Comparison of ENCODE assay signal across 8 cellular contexts in the genomic region with DNA sequence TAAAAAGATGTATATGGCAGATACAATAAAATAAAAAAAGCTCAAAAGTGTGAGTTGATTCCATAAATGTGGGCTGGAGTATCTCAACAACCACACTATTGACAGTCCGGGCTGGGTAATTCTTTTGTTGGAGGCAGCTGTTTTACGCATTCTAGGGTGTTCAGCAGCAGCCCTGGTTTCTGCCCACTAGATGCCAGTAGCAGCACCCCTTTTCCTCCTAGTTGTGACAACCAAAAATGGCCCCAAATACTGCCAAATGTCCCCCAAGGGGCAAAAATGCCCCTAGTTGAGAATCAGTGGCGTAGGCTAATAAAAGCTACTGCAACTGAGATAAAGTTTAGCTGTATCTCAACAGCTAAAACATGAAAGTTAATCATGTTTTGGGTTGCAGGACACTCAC. TPM values are rescaled to one million over a fixed set of nuclear protein-coding genes. Genes with fewer than 3 reads are reported as not detected.
DNase-seq lines count a peak whose midpoint lies in the region; ATAC-seq and TF ChIP-seq lines count a peak whose summit lies in the region.

No MANE protein-coding gene starts in this region.

- DNase-seq in A673 (ENCODE audit: low spot score) (peak; percentile 49), cardiac muscle cell (ENCODE audit: low read depth in 1 of 2, low spot score in 1 of 2) (peak; percentile 19 to 33), HEK293T (ENCODE audit: extremely low spot score) (no peak), omental fat pad (ENCODE audit: low spot score) (no peak), retina (no peak)
- peak; percentile 28 for DNase-seq in activated CD4-positive, alpha-beta T cell treated with anti-CD3 and anti-CD28 coated beads for 48 hours
- peak; percentile 6 for DNase-seq in stimulated activated CD8-positive, alpha-beta memory T cell treated with anti-CD3 and anti-CD28 coated beads, Interleukin-15, amount 100 ng/mL, for 1 hour (ENCODE audit: low read depth)

- no peaks in the 10 kb centered on the region for H3K4me1 ChIP-seq in A673 (ENCODE audit: insufficient read depth, low read length, poor library complexity, severe bottlenecking)
- no peaks in the 10 kb centered on the region for H3K4me1 ChIP-seq in cardiac muscle cell (ENCODE audit: low read depth)

- H3K27ac ChIP-seq in A673 (ENCODE audit: low read depth, low read length, poor library complexity, severe bottlenecking) (no peak overlapping the region), cardiac muscle cell (no peak overlapping the region)

- H3K27me3 ChIP-seq in A673 (replicated peaks; ENCODE audit: insufficient read depth, low read depth, low read length, poor library complexity) (no peaks in the 10 kb centered on the region), cardiac muscle cell (no peaks in the 10 kb centered on the region)

- POLR2A ChIA-PET in A673 (lab: Charles Lee; ENCODE audit: low non-redundant PET) (no interaction called here), HEK293T (lab: Yijun Ruan, JAX) (no interaction called here)

- ATAC-seq in omental fat pad (ENCODE audit: low FRiP score), result no peak

- CTCF ChIA-PET in A673 (lab: Charles Lee), result interaction anchor here (0.6 kb wide), 1 partner anchor 1484 kb away, joined by 3 read pairs; no protein-coding TSS in a partner anchor
- CTCF ChIA-PET in HEK293T (lab: Yijun Ruan, JAX), result interaction anchor here (0.7 kb wide), 1 partner anchor 12 kb away, joined by 3 read pairs; no protein-coding TSS in a partner anchor

- H3K9me3 ChIP-seq in A673 (ENCODE audit: low read depth, low read length, poor library complexity, severe bottlenecking) (peaks cover 10% of the 10 kb centered on the region), cardiac muscle cell (ENCODE audit: low read depth) (no peaks in the 10 kb centered on the region)

- H3K36me3 ChIP-seq in A673 (ENCODE audit: insufficient read depth, low read length, poor library complexity, severe bottlenecking) (peaks cover 2% of the 10 kb centered on the region), cardiac muscle cell (no peaks in the 10 kb centered on the region)

- TF ChIP-seq CTCF in A673 (conservative IDR thresholded peaks at IDR 0.05; ENCODE audit: low read depth, low read length) (peak; percentile 54), GM12874 (IDR thresholded peaks at IDR 0.05; ENCODE audit: insufficient read depth, low read depth, low read length) (peak; percentile 11; the same call in 1 of the 2 replicates), cardiac muscle cell (IDR thresholded peaks at IDR 0.05; ENCODE audit: low read depth, low read length) (peak; percentile 51), omental fat pad (IDR thresholded peaks at IDR 0.05) (no peak)

- intact Hi-C loops in A673 (cut with micrococcal nuclease; ENCODE audit: unreplicated experiment), result loop anchor here (10.0 kb wide), 1 partner anchor 276 kb away; a partner anchor contains a TSS

- no TSS peak for BruUV-seq in A673 (replicated peaks; lab: Mats Ljungman, UMichigan)

- no peak overlapping the region for H3K4me3 ChIP-seq in A673 (ENCODE audit: low read depth, low read length, poor library complexity, severe bottlenecking)
- no peak overlapping the region for H3K4me3 ChIP-seq in cardiac muscle cell

TF ChIP-seq in HEK293T, 16 proteins besides CTCF, POLR2A, EP300 and RAD21:
- TF ChIP-seq BHLHE40 (IDR thresholded peaks at IDR 0.05; ENCODE audit: borderline replicate concordance), result no peak
- no peak for TF ChIP-seq SUZ12 (IDR thresholded peaks at IDR 0.05)
- TF ChIP-seq, protein P1, sequence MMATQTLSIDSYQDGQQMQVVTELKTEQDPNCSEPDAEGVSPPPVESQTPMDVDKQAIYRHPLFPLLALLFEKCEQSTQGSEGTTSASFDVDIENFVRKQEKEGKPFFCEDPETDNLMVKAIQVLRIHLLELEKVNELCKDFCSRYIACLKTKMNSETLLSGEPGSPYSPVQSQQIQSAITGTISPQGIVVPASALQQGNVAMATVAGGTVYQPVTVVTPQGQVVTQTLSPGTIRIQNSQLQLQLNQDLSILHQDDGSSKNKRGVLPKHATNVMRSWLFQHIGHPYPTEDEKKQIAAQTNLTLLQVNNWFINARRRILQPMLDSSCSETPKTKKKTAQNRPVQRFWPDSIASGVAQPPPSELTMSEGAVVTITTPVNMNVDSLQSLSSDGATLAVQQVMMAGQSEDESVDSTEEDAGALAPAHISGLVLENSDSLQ (IDR thresholded peaks at IDR 0.05), result no peak
- no peak for TF ChIP-seq FOXM1 (IDR thresholded peaks at IDR 0.05; ENCODE audit: borderline replicate concordance)
- TF ChIP-seq TARDBP (IDR thresholded peaks at IDR 0.05), result no peak

RNA-seq across cellular contexts. Expression of a gene that starts 44.7 kb away (rescaled TPM):
- total RNA-seq in A673 (2021), result 87.5 and 89.0 TPM in 2 replicates
- total RNA-seq in cardiac muscle cell, result 32.4 and 47.4 TPM in 2 replicates
- polyA plus RNA-seq in cardiac muscle cell, result 30.3 and 31.1 TPM in 2 replicates
- 100 to 1,000 TPM in 2 of 4 donors, 10 to 100 TPM in 2; 80.2 to 146 (median 111) TPM for total RNA-seq in omental fat pad

Comparison
In these comparisons a context has a peak if more than half of its experiments do, and no peak if none do; other contexts are left out.
1. DNase-seq: peak in A673 (single experiment), activated CD4-positive, alpha-beta T cell treated with anti-CD3 and anti-CD28 coated beads for 48 hours (single experiment), cardiac muscle cell (2 of 2) and stimulated activated CD8-positive, alpha-beta memory T cell treated with anti-CD3 and anti-CD28 coated beads, Interleukin-15, amount 100 ng/mL, for 1 hour (single experiment); none in HEK293T (single experiment), omental fat pad (single experiment) and retina (single experiment).
2. CTCF ChIP-seq: peak in A673 (single experiment), GM12874 (single experiment) and cardiac muscle cell (single experiment); none in omental fat pad (0 of 3).